In genomic region chr6:105759946-105760345, GRCh38 we compare ENCODE assay signal across 19 cellular contexts.
DNase-seq lines count a peak whose midpoint lies in the region; ATAC-seq, FAIRE-seq and TF ChIP-seq lines count a peak whose summit lies in the region.
"Had no signal": no experiment of that assay in that cellular context is flagged by ENCODE, and none has a peak within 500 bp of the region (broad histone marks: within the 10 kb centered on the region; RNA-seq: fewer than 3 reads in every experiment).

No MANE protein-coding gene starts in this region.

- H2AFZ ChIP-seq in astrocyte (ENCODE audit: low read depth, low read length): no peak overlapping the region
- H2AFZ ChIP-seq: GM23338 had no signal

- peak overlapping the region; percentile 54 for H3K4me2 ChIP-seq in astrocyte (ENCODE audit: low read length)
- H3K4me2 ChIP-seq: GM23338 had no signal

- TF ChIP-seq CTCF in astrocyte (IDR thresholded peaks at IDR 0.05; ENCODE audit: insufficient read depth, low read depth, low read length) (no peak), foreskin keratinocyte (conservative IDR thresholded peaks at IDR 0.05) (no peak), GM10248 (IDR thresholded peaks at IDR 0.05; ENCODE audit: control extremely low read depth, extremely low read depth, low read depth, missing control alignments) (no peak), omental fat pad (IDR thresholded peaks at IDR 0.05) (no peak)

- no peak for DNase-seq in activated CD4-positive, alpha-beta T cell treated with anti-CD3 and anti-CD28 coated beads, Interleukin-2, amount 10 ng/mL, durations not matched to agents 24 days and 14 days
- no peak for DNase-seq in activated CD4-positive, alpha-beta T cell treated with anti-CD3 and anti-CD28 coated beads, Interleukin-2, amount 50 U/mL, for 48 hours
- peak; percentile 94 for DNase-seq in astrocyte (ENCODE audit: low read depth)
- DNase-seq in foreskin keratinocyte: peak in 1 of 2 donors; percentile 83
- no peak for DNase-seq in hypothalamus (lab: John Stamatoyannopoulos, UW)
- DNase-seq in GM10248 (ENCODE audit: extremely low spot score): no peak
- no peak for DNase-seq in omental fat pad (ENCODE audit: low spot score)
- DNase-seq in NCI-H345 treated with DMSO at 0.1 percent for 48 hours (lab: John Stamatoyannopoulos, UW; ENCODE audit: unreplicated experiment): no peak
- DNase-seq: activated CD8-positive, alpha-beta memory T cell treated with anti-CD3 and anti-CD28 coated beads for 24 hours; cortex of kidney; DMS79; NCI-H1436 treated with DMSO at 0.1 percent for 48 hours; NCI-H526 treated with DMSO at 0.1 percent for 48 hours; nephron progenitor cell; stimulated activated CD4-positive, alpha-beta T cell treated with anti-CD3 and anti-CD28 coated beads, Interleukin-12 subunit alpha, Interleukin-12 subunit beta, amount 100 ng/mL, for 4 hours; tibial artery had no signal

- H3K9me3 Mint-ChIP-seq in activated CD4-positive, alpha-beta T cell treated with anti-CD3 and anti-CD28 coated beads, Interleukin-2, amount 10 ng/mL, durations not matched to agents 24 days and 14 days: peaks cover 20% of the 10 kb centered on the region
- H3K9me3 Mint-ChIP-seq in astrocyte (ENCODE audit: unreplicated experiment): no peaks in the 10 kb centered on the region
- H3K9me3 Mint-ChIP-seq: activated naive CD4-positive, alpha-beta T cell treated with anti-CD3 and anti-CD28 coated beads, Interleukin-2, amount 50 U/mL, for 24 hours had no signal

- no peaks in the 10 kb centered on the region for H3K9me3 ChIP-seq in astrocyte (ENCODE audit: insufficient read depth, low read depth, low read length)
- H3K9me3 ChIP-seq: tibial artery had no signal

- no peaks in the 10 kb centered on the region for H3K79me2 ChIP-seq in astrocyte (ENCODE audit: insufficient read depth, low read length)

- H3K4me1 ChIP-seq in astrocyte (ENCODE audit: insufficient read depth, low read length) (peaks cover 21% of the 10 kb centered on the region), foreskin keratinocyte (peaks cover 65% of the 10 kb centered on the region)

- peaks cover 42% of the 10 kb centered on the region for H3K4me1 Mint-ChIP-seq in activated CD4-positive, alpha-beta T cell treated with anti-CD3 and anti-CD28 coated beads, Interleukin-2, amount 10 ng/mL, durations not matched to agents 24 days and 14 days
- H3K4me1 Mint-ChIP-seq in astrocyte (ENCODE audit: low read depth, unreplicated experiment): peaks cover 20% of the 10 kb centered on the region
- H3K4me1 Mint-ChIP-seq: activated naive CD4-positive, alpha-beta T cell treated with anti-CD3 and anti-CD28 coated beads, Interleukin-2, amount 50 U/mL, for 24 hours had no signal

- peak overlapping the region; percentile 12 for H3K4me3 ChIP-seq in astrocyte (ENCODE audit: insufficient read depth, low read depth, low read length)
- H3K4me3 ChIP-seq: GM23338, tibial artery had no signal

- peak; percentile 18 for ATAC-seq in foreskin keratinocyte
- ATAC-seq in omental fat pad (ENCODE audit: low FRiP score): no peak
- ATAC-seq: GM23338, HepG2 had no signal

- H3K27ac ChIP-seq in astrocyte (ENCODE audit: low read depth, low read length) (peak overlapping the region; percentile 41), foreskin keratinocyte (peak overlapping the region; percentile 97)
- H3K27ac ChIP-seq: tibial artery had no signal

- POLR2A ChIA-PET in GM10248 (lab: Yijun Ruan, JAX): no interaction called here

- H3K27me3 ChIP-seq in astrocyte (ENCODE audit: insufficient read depth, low read length) (no peaks in the 10 kb centered on the region), foreskin keratinocyte (no peaks in the 10 kb centered on the region)
- H3K27me3 ChIP-seq: tibial artery had no signal

- H4K20me1 ChIP-seq in astrocyte (ENCODE audit: insufficient read depth, low read length): no peaks in the 10 kb centered on the region

- intact Hi-C loops in activated CD4-positive, alpha-beta T cell treated with anti-CD3 and anti-CD28 coated beads, Interleukin-2, amount 10 ng/mL, durations not matched to agents 24 days and 14 days (cut with micrococcal nuclease): loop anchor here (5.0 kb wide), 1 partner anchor 37 kb away; no protein-coding TSS in a partner anchor

- peak overlapping the region; percentile 10 for H3K4me3 Mint-ChIP-seq in activated CD4-positive, alpha-beta T cell treated with anti-CD3 and anti-CD28 coated beads, Interleukin-2, amount 10 ng/mL, durations not matched to agents 24 days and 14 days
- no peak overlapping the region for H3K4me3 Mint-ChIP-seq in astrocyte (ENCODE audit: unreplicated experiment)
- H3K4me3 Mint-ChIP-seq: activated naive CD4-positive, alpha-beta T cell treated with anti-CD3 and anti-CD28 coated beads, Interleukin-2, amount 50 U/mL, for 24 hours; GM23338; nephron progenitor cell had no signal

- H3K9ac ChIP-seq in astrocyte (ENCODE audit: low read length): peak overlapping the region; percentile 42

- H3K36me3 Mint-ChIP-seq in activated CD4-positive, alpha-beta T cell treated with anti-CD3 and anti-CD28 coated beads, Interleukin-2, amount 10 ng/mL, durations not matched to agents 24 days and 14 days (ENCODE audit: low read depth): peaks cover 12% of the 10 kb centered on the region
- no peaks in the 10 kb centered on the region for H3K36me3 Mint-ChIP-seq in astrocyte (ENCODE audit: low read depth, unreplicated experiment)
- H3K36me3 Mint-ChIP-seq: activated naive CD4-positive, alpha-beta T cell treated with anti-CD3 and anti-CD28 coated beads, Interleukin-2, amount 50 U/mL, for 24 hours had no signal

- H3K27ac Mint-ChIP-seq in activated CD4-positive, alpha-beta T cell treated with anti-CD3 and anti-CD28 coated beads, Interleukin-2, amount 10 ng/mL, durations not matched to agents 24 days and 14 days: peak overlapping the region; percentile 8
- H3K27ac Mint-ChIP-seq in astrocyte (ENCODE audit: unreplicated experiment): peak overlapping the region; percentile 68
- H3K27ac Mint-ChIP-seq: activated naive CD4-positive, alpha-beta T cell treated with anti-CD3 and anti-CD28 coated beads, Interleukin-2, amount 50 U/mL, for 24 hours; GM23338; nephron progenitor cell had no signal

- CTCF ChIA-PET in GM10248 (lab: Yijun Ruan, JAX): interaction anchor here (1.3 kb wide), 1 partner anchor 20 kb away, joined by 3 read pairs; no protein-coding TSS in a partner anchor

- no peak for FAIRE-seq in astrocyte (lab: Jason Lieb, UNC)
- FAIRE-seq: HepG2 had no signal

- no peaks in the 10 kb centered on the region for H3K36me3 ChIP-seq in astrocyte (ENCODE audit: insufficient read depth, low read length)
- H3K36me3 ChIP-seq: tibial artery had no signal

- H3K27me3 Mint-ChIP-seq in activated CD4-positive, alpha-beta T cell treated with anti-CD3 and anti-CD28 coated beads, Interleukin-2, amount 10 ng/mL, durations not matched to agents 24 days and 14 days: no peaks in the 10 kb centered on the region
- no peaks in the 10 kb centered on the region for H3K27me3 Mint-ChIP-seq in astrocyte (ENCODE audit: low read depth, unreplicated experiment)
- H3K27me3 Mint-ChIP-seq: activated naive CD4-positive, alpha-beta T cell treated with anti-CD3 and anti-CD28 coated beads, Interleukin-2, amount 50 U/mL, for 24 hours had no signal
